Comparison of ENCODE assay signal across 16 cellular contexts in genomic region chr15:48392356-48392755, GRCh38.
DNase-seq lines count a peak whose midpoint lies in the region; ATAC-seq, FAIRE-seq and TF ChIP-seq lines count a peak whose summit lies in the region.
"Had no signal": no experiment of that assay in that cellular context is flagged by ENCODE, and none has a peak within 500 bp of the region (broad histone marks: within the 10 kb centered on the region; RNA-seq: fewer than 3 reads in every experiment).

No MANE protein-coding gene starts in this region.

- BruUV-seq in MCF 10A (replicated peaks; lab: Mats Ljungman, UMichigan) (no TSS peak), mammary epithelial cell (replicated peaks; lab: Mats Ljungman, UMichigan) (no TSS peak), HepG2 (replicated peaks; lab: Mats Ljungman, UMichigan) (no TSS peak)

- H3K4me2 ChIP-seq in mammary epithelial cell (ENCODE audit: insufficient read depth, low read depth, low read length), result no peak overlapping the region
- no peak overlapping the region for H3K4me2 ChIP-seq in HepG2 (ENCODE audit: low read depth, low read length)
- H3K4me2 ChIP-seq: A549 had no signal

- ATAC-seq in left cardiac atrium (peak; percentile 13 to 35), HepG2 (no peak)
- ATAC-seq: A549, foreskin keratinocyte, HCT116 had no signal

- DNase-seq in MCF 10A (ENCODE audit: unreplicated experiment) (no peak), mammary epithelial cell (no peak), left cardiac atrium (peak; percentile 64), osteocyte (ENCODE audit: extremely low spot score, unreplicated experiment) (peak; percentile 30), vagina (ENCODE audit: extremely low spot score in 2 of 2) (peak in 1 of 2 donors; percentile 94), occipital lobe (lab: John Stamatoyannopoulos, UW) (no peak), HepG2 (ENCODE audit: low spot score) (no peak)
- no peak for DNase-seq in activated CD4-positive, alpha-beta T cell treated with anti-CD3 and anti-CD28 coated beads, Interleukin-2, amount 50 U/mL, for 48 hours
- DNase-seq: activated CD4-positive, alpha-beta T cell treated with anti-CD3 and anti-CD28 coated beads for 48 hours; foreskin keratinocyte had no signal

- H3K4me1 Mint-ChIP-seq in MCF 10A (ENCODE audit: insufficient read depth, unreplicated experiment), result peaks cover 35% of the 10 kb centered on the region
- H3K4me1 Mint-ChIP-seq in osteocyte (ENCODE audit: unreplicated experiment), result peaks cover 76% of the 10 kb centered on the region
- H3K4me1 Mint-ChIP-seq: IgD-negative memory B cell had no signal

- H3K4me3 Mint-ChIP-seq in MCF 10A (ENCODE audit: unreplicated experiment) (no peak overlapping the region), osteocyte (ENCODE audit: unreplicated experiment) (no peak overlapping the region)
- H3K4me3 Mint-ChIP-seq: activated T-helper 1 cell treated with anti-CD3 and anti-CD28 coated beads, Interleukin-12 subunit alpha, Interleukin-12 subunit beta, Interleukin-2, Interleukin-4 antibody, amounts not matched to agents 30 ng/mL and 10 ng/mL and 1 ng/mL, durations not matched to agents 14 hours and 24 hours and 36 hours; IgD-negative memory B cell had no signal

- TF ChIP-seq CTCF in MCF 10A (IDR thresholded peaks at IDR 0.05; ENCODE audit: unreplicated experiment) (no peak), mammary epithelial cell (conservative IDR thresholded peaks at IDR 0.05 in 1 of 2, IDR thresholded peaks at IDR 0.05 in 1 of 2; ENCODE audit: extremely low read depth in 1 of 2, insufficient read depth in 1 of 2, low read depth in 1 of 2, low read length in 2 of 2) (no peak), osteocyte (IDR thresholded peaks at IDR 0.05) (no peak), vagina (IDR thresholded peaks at IDR 0.05) (no peak), HepG2 (CRISPR knock-in tag; IDR thresholded peaks at IDR 0.05) (no peak)

- H3K4me3 ChIP-seq in mammary epithelial cell (replicated peaks in 1 of 3; ENCODE audit: insufficient read depth in 1 of 3, low read depth in 2 of 3, low read length in 3 of 3), result no peak overlapping the region
- H3K4me3 ChIP-seq in vagina, result no peak overlapping the region
- no peak overlapping the region for H3K4me3 ChIP-seq in HepG2 (replicated peaks in 1 of 3; ENCODE audit: insufficient read depth in 1 of 3, low read depth in 2 of 3, low read length in 3 of 3)
- H3K4me3 ChIP-seq: A549, upper lobe of left lung had no signal

- H4K20me1 ChIP-seq in mammary epithelial cell (ENCODE audit: insufficient read depth, low read length) (no peaks in the 10 kb centered on the region), HepG2 (ENCODE audit: insufficient read depth, low read length) (no peaks in the 10 kb centered on the region)

- H3K9me3 Mint-ChIP-seq in MCF 10A (ENCODE audit: unreplicated experiment) (no peaks in the 10 kb centered on the region), osteocyte (ENCODE audit: unreplicated experiment) (no peaks in the 10 kb centered on the region)
- H3K9me3 Mint-ChIP-seq: activated T-helper 1 cell treated with anti-CD3 and anti-CD28 coated beads, Interleukin-12 subunit alpha, Interleukin-12 subunit beta, Interleukin-2, Interleukin-4 antibody, amounts not matched to agents 30 ng/mL and 10 ng/mL and 1 ng/mL, durations not matched to agents 14 hours and 24 hours and 36 hours; IgD-negative memory B cell had no signal

- POLR2A ChIA-PET in MCF 10A (lab: Yijun Ruan, JAX), result interaction anchor here (1.9 kb wide), 1 partner anchor 10 kb away, joined by 8 read pairs; no protein-coding TSS in a partner anchor
- POLR2A ChIA-PET in HepG2 (lab: Yijun Ruan, JAX), result no interaction called here

- in situ Hi-C loops in mammary epithelial cell (cut with MboI; ENCODE audit: low sequenced_read_pairs in 2 of 2) (no loop called here), HepG2 (cut with HindIII; ENCODE audit: extremely low pct_ligation_motif_present, low pct_unique_long_range_greater_than_20kb) (no loop called here)

- no peaks in the 10 kb centered on the region for H3K36me3 ChIP-seq in mammary epithelial cell (ENCODE audit: insufficient read depth, low read length)
- H3K36me3 ChIP-seq in vagina, result no peaks in the 10 kb centered on the region
- H3K36me3 ChIP-seq in HepG2 (replicated peaks in 1 of 2; ENCODE audit: control insufficient read depth in 1 of 2, insufficient read depth in 2 of 2, low read length in 2 of 2), result no peaks in the 10 kb centered on the region
- H3K36me3 ChIP-seq: upper lobe of left lung had no signal

- TF ChIP-seq RAD21 in HepG2 (CRISPR knock-in tag; IDR thresholded peaks at IDR 0.05), result no peak

- H3K4me1 ChIP-seq in mammary epithelial cell (ENCODE audit: insufficient read depth, low read length), result peaks cover 17% of the 10 kb centered on the region
- peaks cover 59% of the 10 kb centered on the region for H3K4me1 ChIP-seq in vagina
- no peaks in the 10 kb centered on the region for H3K4me1 ChIP-seq in HepG2 (ENCODE audit: insufficient read depth, low read length)

- H3K79me2 ChIP-seq in mammary epithelial cell (ENCODE audit: insufficient read depth, low read length) (no peaks in the 10 kb centered on the region), HepG2 (ENCODE audit: insufficient read depth, low read length) (no peaks in the 10 kb centered on the region)

- WGBS in mammary epithelial cell (ENCODE audit: low coverage, missing lambda C conversion rate), result 25% methylated on average over 4 of the region's 4 CpGs
- WGBS in HepG2 (ENCODE audit: low lambda C conversion rate), result 38% methylated on average over 4 of the region's 4 CpGs

- dilution Hi-C loops in mammary epithelial cell (cut with HindIII; ENCODE audit: low sequenced_read_pairs), result no loop called here

- CTCF ChIA-PET in MCF 10A (lab: Yijun Ruan, JAX), result no interaction called here
- CTCF ChIA-PET in mammary epithelial cell (lab: Charles Lee; ENCODE audit: low non-redundant PET), result no interaction called here
- CTCF ChIA-PET in HepG2 (lab: Yijun Ruan, JAX; ENCODE audit: low intra/inter-chr PET ratio, low total read pairs), result no interaction called here

- H2AFZ ChIP-seq in mammary epithelial cell (ENCODE audit: low read depth, low read length) (no peak overlapping the region), HepG2 (ENCODE audit: low read length) (no peak overlapping the region)

- intact Hi-C loops in MCF 10A (cut with micrococcal nuclease), result no loop called here
- intact Hi-C loops in mammary epithelial cell (cut with micrococcal nuclease), result no loop called here
- intact Hi-C loops in left cardiac atrium (cut with DNase I), result no loop called here
- intact Hi-C loops in vagina (cut with DNase I), result no loop called here
- intact Hi-C loops in HepG2 (cut with micrococcal nuclease; ENCODE audit: unreplicated experiment), result no loop called here

- H3K9me3 ChIP-seq in mammary epithelial cell (replicated peaks; ENCODE audit: insufficient read depth, low read length), result no peaks in the 10 kb centered on the region
- H3K9me3 ChIP-seq in vagina, result no peaks in the 10 kb centered on the region
- no peaks in the 10 kb centered on the region for H3K9me3 ChIP-seq in HepG2 (ENCODE audit: low read length)
- H3K9me3 ChIP-seq: A549, upper lobe of left lung had no signal

- no peaks in the 10 kb centered on the region for H3K27me3 Mint-ChIP-seq in MCF 10A (ENCODE audit: insufficient read depth, unreplicated experiment)
- H3K27me3 Mint-ChIP-seq in osteocyte (ENCODE audit: unreplicated experiment), result no peaks in the 10 kb centered on the region

- H3K27ac ChIP-seq in mammary epithelial cell (ENCODE audit: insufficient read depth, low read depth, low read length), result no peak overlapping the region
- H3K27ac ChIP-seq in vagina, result peak overlapping the region; percentile 89
- H3K27ac ChIP-seq in HepG2 (ENCODE audit: extremely low read length, insufficient read depth, low read length), result no peak overlapping the region
- H3K27ac ChIP-seq: A549, foreskin keratinocyte had no signal

- no peak overlapping the region for H3K9ac ChIP-seq in mammary epithelial cell (ENCODE audit: insufficient read depth, low read length)
- no peak overlapping the region for H3K9ac ChIP-seq in HepG2 (ENCODE audit: insufficient read depth, low read depth, low read length)

- H3K36me3 Mint-ChIP-seq in MCF 10A (ENCODE audit: insufficient read depth, unreplicated experiment) (no peaks in the 10 kb centered on the region), osteocyte (ENCODE audit: unreplicated experiment) (no peaks in the 10 kb centered on the region)
- H3K36me3 Mint-ChIP-seq: IgD-negative memory B cell had no signal

- no peak for TF ChIP-seq EP300 in HepG2 (IDR thresholded peaks at IDR 0.05; ENCODE audit: low read depth in 2 of 2, low read length in 2 of 2)
- no peak for TF ChIP-seq EP300 in HepG2 (CRISPR knock-in tag; IDR thresholded peaks at IDR 0.05; ENCODE audit: borderline replicate concordance)

- H3K27me3 ChIP-seq in mammary epithelial cell (ENCODE audit: insufficient read depth, low read length) (no peaks in the 10 kb centered on the region), vagina (no peaks in the 10 kb centered on the region), HepG2 (ENCODE audit: control insufficient read depth in 1 of 2, insufficient read depth in 2 of 2, low read length in 2 of 2) (0 out of 5 replicates have a peak, but pooled peaks cover 2 to 3% of the 10 kb centered on the region in 2 experiments)
- H3K27me3 ChIP-seq: foreskin keratinocyte, upper lobe of left lung had no signal

- TF ChIP-seq POLR2A in vagina (IDR thresholded peaks at IDR 0.05) (no peak), HepG2 (IDR thresholded peaks at IDR 0.05; ENCODE audit: insufficient read depth in 1 of 2, low read depth in 2 of 2, low read length in 2 of 2) (no peak)

- H3K27ac Mint-ChIP-seq in MCF 10A (ENCODE audit: low read depth, unreplicated experiment) (peak overlapping the region; percentile 49), osteocyte (ENCODE audit: unreplicated experiment) (peak overlapping the region; percentile 52)
- H3K27ac Mint-ChIP-seq: activated T-helper 1 cell treated with anti-CD3 and anti-CD28 coated beads, Interleukin-12 subunit alpha, Interleukin-12 subunit beta, Interleukin-2, Interleukin-4 antibody, amounts not matched to agents 30 ng/mL and 10 ng/mL and 1 ng/mL, durations not matched to agents 14 hours and 24 hours and 36 hours; IgD-negative memory B cell had no signal

- FAIRE-seq in HepG2 (lab: Jason Lieb, UNC), result no peak
- FAIRE-seq: A549, GM12892 had no signal

Comparison
In these comparisons a context has a peak if more than half of its experiments do, and no peak if none do; other contexts are left out.
1. DNase-seq: peak in left cardiac atrium (single experiment) and osteocyte (single experiment); none in MCF 10A (single experiment), mammary epithelial cell (single experiment), occipital lobe (single experiment), activated CD4-positive, alpha-beta T cell treated with anti-CD3 and anti-CD28 coated beads, Interleukin-2, amount 50 U/mL, for 48 hours (0 of 2) and HepG2 (single experiment).